ENCODE assay signal across 23 cellular contexts in genomic region chr19:53823380-53824120, GRCh38. TPM values are rescaled to one million over a fixed set of nuclear protein-coding genes. Genes with fewer than 3 reads are reported as not detected.
DNase-seq lines count a peak whose midpoint lies in the region; ATAC-seq, FAIRE-seq and TF ChIP-seq lines count a peak whose summit lies in the region.
"Had no signal": no experiment of that assay in that cellular context is flagged by ENCODE, and none has a peak within 500 bp of the region (broad histone marks: within the 10 kb centered on the region; RNA-seq: fewer than 3 reads in every experiment).

No MANE protein-coding gene starts in this region.

- POLR2A ChIA-PET in T-cell (lab: Charles Lee): no interaction called here

- intact Hi-C loops in CD14-positive monocyte (cut with micrococcal nuclease): loop anchor here (2.0 to 10.0 kb wide), 5 partner anchors 19 to 201 kb away; no protein-coding TSS in a partner anchor
- intact Hi-C loops in natural killer cell (cut with micrococcal nuclease): no loop called here

- DNase-seq in CD14-positive monocyte (ENCODE audit: low spot score) (peak; percentile 53), natural killer cell (no peak), T-cell (no peak), NCI-H128 (lab: John Stamatoyannopoulos, UW; ENCODE audit: unreplicated experiment) (no peak)
- DNase-seq in activated naive CD8-positive, alpha-beta T cell treated with anti-CD3 and anti-CD28 coated beads, Interleukin-2, amount 50 U/mL, for 24 hours: no peak
- DNase-seq: activated CD4-positive, CD25-positive, alpha-beta regulatory T cell; activated CD8-positive, alpha-beta memory T cell treated with anti-CD3 and anti-CD28 coated beads for 24 hours; activated naive CD8-positive, alpha-beta T cell treated with anti-CD3 and anti-CD28 coated beads, Interleukin-2, amount 10 ng/mL, durations not matched to agents 7 days and 5 days; glutamatergic neuron; MM.1S; NCI-H2081 treated with DMSO at 0.1 percent for 48 hours; NCI-H524 treated with DMSO at 0.1 percent for 48 hours; stimulated activated CD4-positive, alpha-beta T cell treated with anti-CD3 and anti-CD28 coated beads, Interleukin-15, amount 100 ng/mL, for 24 hours; T-helper 9 cell had no signal

- TF ChIP-seq CTCF in CD14-positive monocyte (IDR thresholded peaks at IDR 0.05) (no peak), natural killer cell (IDR thresholded peaks at IDR 0.05) (no peak)

- peaks cover 9 to 17% of the 10 kb centered on the region in 2 donors for H3K36me3 Mint-ChIP-seq in CD14-positive monocyte
- no peaks in the 10 kb centered on the region for H3K36me3 Mint-ChIP-seq in activated naive CD8-positive, alpha-beta T cell treated with anti-CD3 and anti-CD28 coated beads, Interleukin-2, amount 50 U/mL, for 24 hours (ENCODE audit: low read depth)
- no peaks in the 10 kb centered on the region for H3K36me3 Mint-ChIP-seq in natural killer cell
- H3K36me3 Mint-ChIP-seq in T-cell: no peaks in the 10 kb centered on the region
- H3K36me3 Mint-ChIP-seq: activated naive CD8-positive, alpha-beta T cell treated with anti-CD3 and anti-CD28 coated beads, Interleukin-2, amount 10 ng/mL, durations not matched to agents 7 days and 5 days; type B pancreatic cell had no signal

- H3K27ac Mint-ChIP-seq in CD14-positive monocyte (peak overlapping the region; percentile 96 to 99 (median 98)), natural killer cell (no peak overlapping the region), T-cell (no peak overlapping the region)
- H3K27ac Mint-ChIP-seq in activated naive CD8-positive, alpha-beta T cell treated with anti-CD3 and anti-CD28 coated beads, Interleukin-2, amount 50 U/mL, for 24 hours: no peak overlapping the region
- H3K27ac Mint-ChIP-seq: activated naive CD8-positive, alpha-beta T cell treated with anti-CD3 and anti-CD28 coated beads, Interleukin-2, amount 10 ng/mL, durations not matched to agents 7 days and 5 days; type B pancreatic cell had no signal

- H3K4me3 Mint-ChIP-seq in CD14-positive monocyte (peak overlapping the region; percentile 93 to 98), natural killer cell (peak overlapping the region; percentile 55), T-cell (no peak overlapping the region)
- peak overlapping the region; percentile 34 for H3K4me3 Mint-ChIP-seq in activated naive CD8-positive, alpha-beta T cell treated with anti-CD3 and anti-CD28 coated beads, Interleukin-2, amount 50 U/mL, for 24 hours
- H3K4me3 Mint-ChIP-seq: activated naive CD8-positive, alpha-beta T cell treated with anti-CD3 and anti-CD28 coated beads, Interleukin-2, amount 10 ng/mL, durations not matched to agents 7 days and 5 days; type B pancreatic cell had no signal

- H3K9me3 Mint-ChIP-seq in CD14-positive monocyte (peaks cover 0 to 2% (median 0%) of the 10 kb centered on the region in 7 donors), natural killer cell (no peaks in the 10 kb centered on the region), T-cell (no peaks in the 10 kb centered on the region)
- H3K9me3 Mint-ChIP-seq in activated naive CD8-positive, alpha-beta T cell treated with anti-CD3 and anti-CD28 coated beads, Interleukin-2, amount 50 U/mL, for 24 hours: no peaks in the 10 kb centered on the region
- H3K9me3 Mint-ChIP-seq: activated naive CD8-positive, alpha-beta T cell treated with anti-CD3 and anti-CD28 coated beads, Interleukin-2, amount 10 ng/mL, durations not matched to agents 7 days and 5 days; type B pancreatic cell had no signal

- ATAC-seq in activated naive CD8-positive, alpha-beta T cell treated with anti-CD3 and anti-CD28 coated beads, Interleukin-2, amount 50 U/mL, for 24 hours: no peak
- ATAC-seq in natural killer cell (no peak), GM19455 (IDR thresholded peaks at IDR 0.05; ENCODE audit: unreplicated experiment) (no peak), HG03439 (IDR thresholded peaks at IDR 0.05; ENCODE audit: unreplicated experiment) (no peak), T-cell (replicated peaks in 1 of 4) (no peak)
- ATAC-seq: body of pancreas had no signal

- CTCF ChIA-PET in T-cell (lab: Charles Lee): no interaction called here

- peaks cover 59% of the 10 kb centered on the region for H3K4me1 Mint-ChIP-seq in CD14-positive monocyte
- H3K4me1 Mint-ChIP-seq in activated naive CD8-positive, alpha-beta T cell treated with anti-CD3 and anti-CD28 coated beads, Interleukin-2, amount 50 U/mL, for 24 hours: peaks cover 3% of the 10 kb centered on the region
- H3K4me1 Mint-ChIP-seq in natural killer cell: no peaks in the 10 kb centered on the region
- no peaks in the 10 kb centered on the region for H3K4me1 Mint-ChIP-seq in T-cell

- peak; percentile 100 for FAIRE-seq in G401.6 (lab: Jason Lieb, UNC)

- H3K27me3 Mint-ChIP-seq in CD14-positive monocyte (ENCODE audit: low read depth in 3 of 3) (peaks cover 0 to 3% (median 0%) of the 10 kb centered on the region in 3 donors), natural killer cell (ENCODE audit: low read depth in 2 of 2) (peaks cover 11 to 12% of the 10 kb centered on the region in 2 donors), T-cell (peaks cover 26 to 33% of the 10 kb centered on the region in 2 donors)
- H3K27me3 Mint-ChIP-seq in activated naive CD8-positive, alpha-beta T cell treated with anti-CD3 and anti-CD28 coated beads, Interleukin-2, amount 50 U/mL, for 24 hours: peaks cover 21% of the 10 kb centered on the region

RNA-seq across cellular contexts. Expression of gene NLRP12, which starts 0.6 kb away (rescaled TPM):
- polyA plus RNA-seq in CD14-positive monocyte: 10 to 100 TPM; 47.0 to 64.9 TPM
- total RNA-seq in natural killer cell (10 to 100 TPM in 1 of 3 donors, under 1 TPM in 2; 0.35 to 13.6 (median 0.84) TPM), T-cell (not detected)
- total RNA-seq: activated naive CD8-positive, alpha-beta T cell treated with anti-CD3 and anti-CD28 coated beads, Interleukin-2, amount 10 ng/mL, durations not matched to agents 7 days and 5 days; osteoblast; SK-MEL-5 had no signal

RNA-seq across cellular contexts. Expression of gene MYADM, which starts 44.1 kb away (rescaled TPM):
- polyA plus RNA-seq in CD14-positive monocyte: 100 to 1,000 TPM; 254 to 310 TPM
- total RNA-seq in natural killer cell: 100 to 1,000 TPM; 219 to 658 (median 296) TPM
- total RNA-seq in T-cell: 100 to 1,000 TPM in 2 of 5 donors, 10 to 100 TPM in 3; 49.9 to 335 (median 70.9) TPM

RNA-seq across cellular contexts. Expression of gene PRKCG, which starts 58.4 kb away (rescaled TPM):
- not detected for polyA plus RNA-seq in CD14-positive monocyte
- total RNA-seq in natural killer cell (1 to 10 TPM in 2 of 3 donors, under 1 TPM in 1; 0.55 to 2.6 (median 1.5) TPM), T-cell (1 to 10 TPM in 1 of 5 donors, under 1 TPM in 2, not detected in 2; 0.15 to 2.4 (median 0.32) TPM)
- total RNA-seq: activated naive CD8-positive, alpha-beta T cell treated with anti-CD3 and anti-CD28 coated beads, Interleukin-2, amount 10 ng/mL, durations not matched to agents 7 days and 5 days; lower leg skin; right cardiac atrium; SK-MEL-5 had no signal

Comparison
In these comparisons a context has a peak if more than half of its experiments do, and no peak if none do; other contexts are left out.
1. H3K27ac Mint-ChIP-seq: peak in CD14-positive monocyte (7 of 7); none in activated naive CD8-positive, alpha-beta T cell treated with anti-CD3 and anti-CD28 coated beads, Interleukin-2, amount 50 U/mL, for 24 hours (single experiment), natural killer cell (0 of 2) and T-cell (0 of 2).
2. H3K4me3 Mint-ChIP-seq: peak in CD14-positive monocyte (2 of 2), activated naive CD8-positive, alpha-beta T cell treated with anti-CD3 and anti-CD28 coated beads, Interleukin-2, amount 50 U/mL, for 24 hours (single experiment) and natural killer cell (single experiment); none in T-cell (0 of 3).